ENCODE assay signal across 11 cellular contexts in the genomic region with DNA sequence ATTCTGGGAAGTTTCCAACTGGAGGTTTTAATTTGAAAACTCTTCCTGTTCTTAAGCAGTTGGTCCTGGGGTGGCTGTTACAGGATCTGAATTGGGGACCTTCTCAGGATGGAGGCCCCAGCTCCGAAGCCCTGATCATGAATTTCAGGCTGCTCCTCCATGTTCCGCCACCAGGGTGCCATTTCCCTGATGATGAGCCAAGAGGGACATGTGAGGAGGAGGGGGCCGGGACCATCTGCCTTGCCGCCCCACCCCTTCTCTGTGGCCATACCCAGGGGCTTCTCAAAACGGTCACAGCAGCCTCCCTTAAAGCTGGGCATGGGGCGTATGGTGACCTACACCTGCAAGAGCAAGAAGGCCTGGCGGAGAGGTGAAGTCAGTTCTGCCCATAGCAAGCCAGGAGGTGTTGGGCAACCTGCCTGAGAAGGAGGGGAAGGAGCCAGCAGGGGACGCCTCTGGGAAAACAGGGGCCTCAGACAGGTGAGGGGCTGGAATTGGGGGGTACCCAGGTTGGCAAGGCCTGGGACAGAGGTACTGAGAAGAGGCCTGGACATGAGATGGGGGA. TPM values are rescaled to one million over a fixed set of nuclear protein-coding genes. Genes with fewer than 3 reads are reported as not detected.
A peak's percentile ranks its signal among the peaks of the same experiment; 100 is the strongest.
DNase-seq lines count a peak whose midpoint lies in the region; ATAC-seq lines count a peak whose summit lies in the region.
"Had no signal": no experiment of that assay in that cellular context is flagged by ENCODE, and none has a peak within 500 bp of the region (broad histone marks: within the 10 kb centered on the region; RNA-seq: fewer than 3 reads in every experiment).

No MANE protein-coding gene starts in this region.

- DNase-seq in Right ventricle myocardium inferior (ENCODE audit: missing footprints), result peak; percentile 17
- DNase-seq in left cardiac atrium, result no peak
- DNase-seq in NCI-H1694 treated with DMSO at 0.1 percent for 48 hours (lab: John Stamatoyannopoulos, UW), result peak; percentile 50
- no peak for DNase-seq in NCI-H2081 (lab: John Stamatoyannopoulos, UW)
- DNase-seq: HCEC 1CT had no signal

- no peak overlapping the region for H3K4me3 Mint-ChIP-seq in dendritic cell treated with granulocyte-macrophage colony-stimulating factor and Interleukin-4, amounts not matched to agents 40 ng/mL and 50 ng/mL, for 4 days
- no peak overlapping the region for H3K4me3 Mint-ChIP-seq in stimulated activated memory B cell treated with anti-CD40 and anti-IgM and Interleukin-4, amounts not matched to agents 10 μg/mL and 1 μg/mL and 100 μg/mL, for 72 hours

- intact Hi-C loops in Right ventricle myocardium inferior (cut with DNase I), result no loop called here
- intact Hi-C loops in left cardiac atrium (cut with DNase I), result loop anchor here (10.0 kb wide), 3 partner anchors 51 to 571 kb away; no protein-coding TSS in a partner anchor
- intact Hi-C loops in dendritic cell treated with granulocyte-macrophage colony-stimulating factor and Interleukin-4, amounts not matched to agents 40 ng/mL and 50 ng/mL, for 4 days (cut with micrococcal nuclease), result no loop called here

- H3K4me1 Mint-ChIP-seq in dendritic cell treated with granulocyte-macrophage colony-stimulating factor and Interleukin-4, amounts not matched to agents 40 ng/mL and 50 ng/mL, for 4 days (ENCODE audit: low read depth), result peaks cover 31% of the 10 kb centered on the region
- peaks cover 36% of the 10 kb centered on the region for H3K4me1 Mint-ChIP-seq in stimulated activated memory B cell treated with anti-CD40 and anti-IgM and Interleukin-4, amounts not matched to agents 10 μg/mL and 1 μg/mL and 100 μg/mL, for 72 hours

- no peaks in the 10 kb centered on the region for H3K9me3 Mint-ChIP-seq in dendritic cell treated with granulocyte-macrophage colony-stimulating factor and Interleukin-4, amounts not matched to agents 40 ng/mL and 50 ng/mL, for 4 days
- no peaks in the 10 kb centered on the region for H3K9me3 Mint-ChIP-seq in stimulated activated memory B cell treated with anti-CD40 and anti-IgM and Interleukin-4, amounts not matched to agents 10 μg/mL and 1 μg/mL and 100 μg/mL, for 72 hours

- ATAC-seq in Right ventricle myocardium inferior (no peak), left cardiac atrium (no peak), GM19023 (IDR thresholded peaks at IDR 0.05; ENCODE audit: unreplicated experiment) (no peak), HG02970 (IDR thresholded peaks at IDR 0.05; ENCODE audit: low FRiP score, unreplicated experiment) (no peak)
- no peak for ATAC-seq in stimulated activated memory B cell treated with anti-CD40 and anti-IgM and Interleukin-4, amounts not matched to agents 10 μg/mL and 1 μg/mL and 100 μg/mL, for 72 hours
- ATAC-seq: activated CD4-positive, CD25-positive, alpha-beta regulatory T cell treated with anti-CD3 and anti-CD28 coated beads, Interleukin-2, amount 50 U/mL, for 24 hours; left lobe of liver had no signal

- peaks cover 14% of the 10 kb centered on the region for H3K36me3 Mint-ChIP-seq in dendritic cell treated with granulocyte-macrophage colony-stimulating factor and Interleukin-4, amounts not matched to agents 40 ng/mL and 50 ng/mL, for 4 days (ENCODE audit: low read depth)
- peaks cover 12% of the 10 kb centered on the region for H3K36me3 Mint-ChIP-seq in stimulated activated memory B cell treated with anti-CD40 and anti-IgM and Interleukin-4, amounts not matched to agents 10 μg/mL and 1 μg/mL and 100 μg/mL, for 72 hours

- peak overlapping the region; percentile 27 for H3K27ac Mint-ChIP-seq in dendritic cell treated with granulocyte-macrophage colony-stimulating factor and Interleukin-4, amounts not matched to agents 40 ng/mL and 50 ng/mL, for 4 days
- H3K27ac Mint-ChIP-seq in stimulated activated memory B cell treated with anti-CD40 and anti-IgM and Interleukin-4, amounts not matched to agents 10 μg/mL and 1 μg/mL and 100 μg/mL, for 72 hours, result peak overlapping the region; percentile 89

- H3K27me3 Mint-ChIP-seq in dendritic cell treated with granulocyte-macrophage colony-stimulating factor and Interleukin-4, amounts not matched to agents 40 ng/mL and 50 ng/mL, for 4 days, result peaks cover 3% of the 10 kb centered on the region
- no peaks in the 10 kb centered on the region for H3K27me3 Mint-ChIP-seq in stimulated activated memory B cell treated with anti-CD40 and anti-IgM and Interleukin-4, amounts not matched to agents 10 μg/mL and 1 μg/mL and 100 μg/mL, for 72 hours

RNA-seq across cellular contexts. Expression of a gene that starts 3.6 kb away (rescaled TPM):
- total RNA-seq in Right ventricle myocardium inferior (25.4 TPM), left cardiac atrium (10 to 100 TPM; 17.6 to 21.6 TPM)

RNA-seq across cellular contexts. Expression of a gene that starts 37.4 kb away (rescaled TPM):
- total RNA-seq in Right ventricle myocardium inferior (8.0 TPM), left cardiac atrium (10 to 100 TPM in 1 of 2 donors, 1 to 10 TPM in 1; 9.6 to 16.6 TPM)

Comparison
In these comparisons a context has a peak if more than half of its experiments do, and no peak if none do; other contexts are left out.
1. DNase-seq: peak in Right ventricle myocardium inferior (single experiment) and NCI-H1694 treated with DMSO at 0.1 percent for 48 hours (single experiment); none in left cardiac atrium (single experiment) and NCI-H2081 (0 of 2).
2. intact Hi-C loops: an anchor here in left cardiac atrium (10.0 kb wide); none called in Right ventricle myocardium inferior and dendritic cell treated with granulocyte-macrophage colony-stimulating factor and Interleukin-4, amounts not matched to agents 40 ng/mL and 50 ng/mL, for 4 days.